Comparison of ENCODE assay signal across 19 cellular contexts in genomic region chr9:90898229-90898628, GRCh38.
DNase-seq lines count a peak whose midpoint lies in the region; ATAC-seq, FAIRE-seq and TF ChIP-seq lines count a peak whose summit lies in the region.
"Had no signal": no experiment of that assay in that cellular context is flagged by ENCODE, and none has a peak within 500 bp of the region (broad histone marks: within the 10 kb centered on the region; RNA-seq: fewer than 3 reads in every experiment).

No MANE protein-coding gene starts in this region.

- ATAC-seq in IMR-90 (ENCODE audit: low read depth), result peak; percentile 74
- no peak for ATAC-seq in left colon
- no peak for ATAC-seq in HG03159 (IDR thresholded peaks at IDR 0.05; ENCODE audit: unreplicated experiment)
- ATAC-seq: GM12878, psoas muscle had no signal

- H3K9ac ChIP-seq in IMR-90 (ENCODE audit: low read depth, low read length), result no peak overlapping the region
- no peak overlapping the region; a peak in 1 of 7 replicates for H3K9ac ChIP-seq in H1 (replicated peaks in 1 of 4; ENCODE audit: extremely low read depth in 1 of 4, low read depth in 3 of 4, low read length in 3 of 4)
- H3K9ac ChIP-seq in neural cell (ENCODE audit: low read length), result no peak overlapping the region

- H3K27me3 ChIP-seq in IMR-90 (ENCODE audit: control insufficient read depth, insufficient read depth, low read length), result peaks cover 10% of the 10 kb centered on the region
- no peaks in the 10 kb centered on the region for H3K27me3 ChIP-seq in H1 (replicated peaks in 1 of 4; ENCODE audit: control insufficient read depth in 3 of 4, extremely low read depth in 1 of 4, insufficient read depth in 3 of 4, low read length in 3 of 4)
- H3K27me3 ChIP-seq in neural cell (ENCODE audit: insufficient read depth, low read depth, low read length), result no peaks in the 10 kb centered on the region

- no peak overlapping the region for H2AFZ ChIP-seq in IMR-90 (replicated peaks; ENCODE audit: low read length, poor library complexity)
- H2AFZ ChIP-seq in H1 (ENCODE audit: low read length), result no peak overlapping the region
- no peak overlapping the region for H2AFZ ChIP-seq in neural cell (ENCODE audit: low read depth, low read length)

- intact Hi-C loops in IMR-90 (cut with micrococcal nuclease) (no loop called here), left colon (cut with DNase I, micrococcal nuclease) (no loop called here)

- no peak overlapping the region for H3K18ac ChIP-seq in IMR-90 (ENCODE audit: low read depth, low read length)
- no peak overlapping the region for H3K18ac ChIP-seq in H1 (ENCODE audit: extremely low read depth, low read length)

- dilution Hi-C loops in IMR-90 (cut with HindIII; ENCODE audit: low sequenced_read_pairs, unreplicated experiment), result no loop called here

- H2BK15ac ChIP-seq in IMR-90 (ENCODE audit: low read depth, low read length) (no peak overlapping the region), H1 (ENCODE audit: low read length) (no peak overlapping the region; the same call in 1 of the 2 replicates)

- in situ Hi-C loops in IMR-90 (cut with MboI; ENCODE audit: low sequenced_read_pairs), result no loop called here

- H3K23me2 ChIP-seq in H1 (ENCODE audit: low read depth, low read length), result no peaks in the 10 kb centered on the region; the same call in 1 of the 2 replicates

- no peak overlapping the region for H4K8ac ChIP-seq in IMR-90 (ENCODE audit: low read depth in 2 of 2, low read length in 2 of 2)
- no peak overlapping the region for H4K8ac ChIP-seq in H1 (ENCODE audit: extremely low read depth, insufficient read depth, low read length)

- H2BK5ac ChIP-seq in IMR-90 (ENCODE audit: low read depth, low read length, poor library complexity, severe bottlenecking) (no peak overlapping the region), H1 (ENCODE audit: low read depth, low read length) (no peak overlapping the region)

- H3K23ac ChIP-seq in IMR-90 (ENCODE audit: low read depth, low read length), result no peak overlapping the region
- no peak overlapping the region for H3K23ac ChIP-seq in H1 (ENCODE audit: insufficient read length)

- WGBS in IMR-90 (ENCODE audit: extremely low coverage in 2 of 2, insufficient read length in 1 of 2), 2 experiments, result no CpG with 5 or more reads among the region's 3 CpGs
- 92% methylated on average over 3 of the region's 3 CpGs; no CpG with 5 or more reads in 1 of the 2 experiments for WGBS in H1 (ENCODE audit: extremely low coverage in 1 of 2, insufficient coverage in 1 of 2, insufficient read length in 1 of 2, insufficient replicate concordance in 2 of 2, low coverage in 1 of 2, low lambda C conversion rate in 2 of 2, missing lambda C conversion rate in 1 of 2), 2 experiments

- H3K14ac ChIP-seq in IMR-90 (replicated peaks; ENCODE audit: low read depth, low read length) (no peak overlapping the region), H1 (ENCODE audit: insufficient read length) (no peak overlapping the region)

- H2BK120ac ChIP-seq in IMR-90 (ENCODE audit: low read depth, low read length) (no peak overlapping the region), H1 (replicated peaks; ENCODE audit: low read depth, low read length) (no peak overlapping the region)

- H4K20me1 ChIP-seq in IMR-90 (ENCODE audit: insufficient read depth, low read length) (no peaks in the 10 kb centered on the region), H1 (replicated peaks in 1 of 2; ENCODE audit: control insufficient read depth in 1 of 2, insufficient read depth in 2 of 2, low read length in 2 of 2) (peaks cover 0 to 3% of the 10 kb centered on the region in 2 experiments), neural cell (ENCODE audit: insufficient read depth) (no peaks in the 10 kb centered on the region)

- H3K4me3 ChIP-seq in IMR-90 (ENCODE audit: insufficient read depth, low read depth, low read length) (no peak overlapping the region), H1 (ENCODE audit: extremely low read depth in 1 of 4, insufficient read depth in 2 of 4, low read depth in 3 of 4, low read length in 4 of 4) (no peak overlapping the region), neural cell (ENCODE audit: low read length) (no peak overlapping the region)
- H3K4me3 ChIP-seq: GM12878, psoas muscle, thoracic aorta had no signal

- H3K4ac ChIP-seq in IMR-90 (ENCODE audit: low read depth, low read length) (no peak overlapping the region), H1 (replicated peaks; ENCODE audit: insufficient read length, low read depth, low read length) (no peak overlapping the region)

- TF ChIP-seq RAD21 in IMR-90 (IDR thresholded peaks at IDR 0.05; ENCODE audit: low read length) (peak; percentile 23; the same call in 1 of the 2 replicates), H1 (IDR thresholded peaks at IDR 0.05 in 1 of 2, conservative IDR thresholded peaks at IDR 0.05 in 1 of 2; ENCODE audit: low read depth in 2 of 2, low read length in 2 of 2) (peak; percentile 22 to 47; a peak in 3 of 4 replicates), neural cell (conservative IDR thresholded peaks at IDR 0.05) (peak; percentile 37)

- H3K4me2 ChIP-seq in IMR-90 (ENCODE audit: low read depth, low read length) (no peak overlapping the region), H1 (ENCODE audit: insufficient read depth in 1 of 2, low read depth in 2 of 2, low read length in 2 of 2) (no peak overlapping the region), neural cell (ENCODE audit: low read length) (no peak overlapping the region)

- H3K79me2 ChIP-seq in H1 (ENCODE audit: control insufficient read depth in 1 of 2, insufficient read depth in 2 of 2, low read length in 2 of 2) (no peaks in the 10 kb centered on the region), neural cell (replicated peaks; ENCODE audit: insufficient read depth, low read length) (no peaks in the 10 kb centered on the region)

- H3K4me1 ChIP-seq in IMR-90 (ENCODE audit: control insufficient read depth, insufficient read depth, low read length) (no peaks in the 10 kb centered on the region), H1 (replicated peaks in 1 of 4; ENCODE audit: control insufficient read depth in 3 of 4, insufficient read depth in 4 of 4, low read length in 3 of 4) (peaks cover 5 to 13% (median 7%) of the 10 kb centered on the region in 4 experiments)

- TF ChIP-seq EP300 in H1 (IDR thresholded peaks at IDR 0.05; ENCODE audit: borderline replicate concordance in 1 of 2, low read depth in 2 of 2, low read length in 2 of 2) (no peak), neural cell (conservative IDR thresholded peaks at IDR 0.05; ENCODE audit: poor library complexity, severe bottlenecking) (no peak)

- no peak overlapping the region for H3K27ac ChIP-seq in IMR-90 (ENCODE audit: insufficient read depth, low read length)
- no peak overlapping the region for H3K27ac ChIP-seq in H1 (ENCODE audit: low read depth, low read length)
- no peak overlapping the region for H3K27ac ChIP-seq in neural cell (ENCODE audit: low read length)
- H3K27ac ChIP-seq: epithelial cell of prostate, psoas muscle, thoracic aorta had no signal

- no peak for FAIRE-seq in H1 (lab: Jason Lieb, UNC)
- FAIRE-seq: GM12878 had no signal

- 0 out of 2 replicates have a peak, but pooled peaks cover 3% of the 10 kb centered on the region for H3K9me1 ChIP-seq in IMR-90 (ENCODE audit: insufficient read depth, low read length)

- H3K79me1 ChIP-seq in IMR-90 (ENCODE audit: low read depth in 1 of 2, low read length in 2 of 2), result no peaks in the 10 kb centered on the region
- no peaks in the 10 kb centered on the region for H3K79me1 ChIP-seq in H1 (ENCODE audit: low read depth, low read length)

- H4K91ac ChIP-seq in IMR-90 (ENCODE audit: insufficient read depth, low read depth, low read length) (no peak overlapping the region), H1 (replicated peaks; ENCODE audit: insufficient read length, low read length) (peak overlapping the region; percentile 29)

- TF ChIP-seq CTCF in IMR-90 (conservative IDR thresholded peaks at IDR 0.05; ENCODE audit: low read depth, low read length), result peak; percentile 34
- peak; percentile 41 to 52 (median 52) for TF ChIP-seq CTCF in H1 (IDR thresholded peaks at IDR 0.05; ENCODE audit: control extremely low read depth in 1 of 3, insufficient read depth in 1 of 3, low read depth in 1 of 3, low read length in 3 of 3)
- TF ChIP-seq CTCF in neural cell (IDR thresholded peaks at IDR 0.05; ENCODE audit: poor library complexity, severe bottlenecking), result peak; percentile 44

- H2BK20ac ChIP-seq in IMR-90 (ENCODE audit: low read depth, low read length) (no peak overlapping the region), H1 (ENCODE audit: low read length) (no peak overlapping the region)

- H2AK5ac ChIP-seq in IMR-90 (ENCODE audit: low read depth, low read length), result no peak overlapping the region
- no peak overlapping the region for H2AK5ac ChIP-seq in H1 (ENCODE audit: low read depth, low read length)

- DNase-seq in NCI-H82 (lab: John Stamatoyannopoulos, UW) (peak; percentile 10), NCI-H82 treated with DMSO at 0.1 percent for 48 hours (lab: John Stamatoyannopoulos, UW; ENCODE audit: unreplicated experiment) (no peak), IMR-90 (peak; percentile 27), H1 (ENCODE audit: low read depth in 1 of 2, low spot score in 2 of 2) (no peak), left colon (no peak)
- no peak for DNase-seq in activated CD4-positive, alpha-beta T cell treated with anti-CD3 and anti-CD28 coated beads, Interleukin-2, amount 50 U/mL, for 48 hours
- DNase-seq: activated naive CD4-positive, alpha-beta T cell treated with anti-CD3 and anti-CD28 coated beads, Interleukin-2, amount 50 U/mL, for 16 hours; DMS153; midbrain; NCI-H146; NCI-H524 treated with DMSO at 0.1 percent for 48 hours; psoas muscle; RPMI8226; T-helper 9 cell had no signal

- no TSS peak for BruUV-seq in IMR-90 (replicated peaks; lab: Mats Ljungman, UMichigan)

- H3K36me3 ChIP-seq in IMR-90 (ENCODE audit: control insufficient read depth, insufficient read depth, low read length), result no peaks in the 10 kb centered on the region
- no peaks in the 10 kb centered on the region for H3K36me3 ChIP-seq in H1 (ENCODE audit: control insufficient read depth in 2 of 4, insufficient read depth in 4 of 4, low read length in 3 of 4)
- H3K36me3 ChIP-seq in neural cell (ENCODE audit: insufficient read depth, low read length), result no peaks in the 10 kb centered on the region
- H3K36me3 ChIP-seq: thoracic aorta had no signal

- POLR2A ChIA-PET in IMR-90 (lab: Charles Lee; ENCODE audit: unreplicated experiment), result no interaction called here
- POLR2A ChIA-PET in H1 (lab: Charles Lee; ENCODE audit: partially characterized antibody), result no interaction called here

- CTCF ChIA-PET in IMR-90 (lab: Yijun Ruan, JAX) (interaction anchor here (0.5 to 0.6 kb wide), 2 partner anchors 23 to 1639 kb away, joined by 3 read pairs; no protein-coding TSS in a partner anchor), H1 (lab: Charles Lee; ENCODE audit: partially characterized antibody) (interaction anchor here (0.5 to 2.5 kb wide), 21 partner anchors 8 to 860 kb away, joined by 3 to 12 read pairs (median 3); no protein-coding TSS in a partner anchor)

- no peak overlapping the region for H2AK9ac ChIP-seq in IMR-90 (replicated peaks; ENCODE audit: low read depth, low read length, poor library complexity)

- H2BK12ac ChIP-seq in H1 (ENCODE audit: low read depth, low read length), result peak overlapping the region; percentile 55; the same call in 1 of the 2 replicates

- H3F3A ChIP-seq in neural cell (ENCODE audit: insufficient read depth, low read length, poor library complexity, severe bottlenecking), result no peaks in the 10 kb centered on the region

- H4K5ac ChIP-seq in IMR-90 (ENCODE audit: low read depth, low read length), result no peak overlapping the region
- H4K5ac ChIP-seq in H1 (ENCODE audit: insufficient read length, low read depth, low read length), result no peak overlapping the region

- TF ChIP-seq POLR2A in IMR-90 (IDR thresholded peaks at IDR 0.05; ENCODE audit: low read depth, low read length), result no peak
- TF ChIP-seq POLR2A in H1 (IDR thresholded peaks at IDR 0.05; ENCODE audit: control extremely low read depth in 1 of 2, low read depth in 2 of 2, low read length in 2 of 2), result no peak

- H3K9me3 ChIP-seq in IMR-90 (ENCODE audit: control insufficient read depth, insufficient read depth, low read length) (peaks cover 8% of the 10 kb centered on the region), H1 (ENCODE audit: insufficient read depth in 2 of 2, low read depth in 1 of 2, low read length in 1 of 2) (no peaks in the 10 kb centered on the region), neural cell (ENCODE audit: low read length) (no peaks in the 10 kb centered on the region)
- H3K9me3 ChIP-seq: psoas muscle, thoracic aorta had no signal

- H3K56ac ChIP-seq in IMR-90 (ENCODE audit: extremely low read depth, insufficient read depth, low read length) (no peak overlapping the region), H1 (replicated peaks; ENCODE audit: insufficient read length, low read depth, low read length) (no peak overlapping the region)

- no peaks in the 10 kb centered on the region for H3K9me2 ChIP-seq in neural cell (ENCODE audit: insufficient read depth, low read length)

Comparison
In these comparisons a context has a peak if more than half of its experiments do, and no peak if none do; other contexts are left out.
1. DNase-seq: peak in NCI-H82 (single experiment) and IMR-90 (single experiment); none in NCI-H82 treated with DMSO at 0.1 percent for 48 hours (single experiment), H1 (0 of 2), activated CD4-positive, alpha-beta T cell treated with anti-CD3 and anti-CD28 coated beads, Interleukin-2, amount 50 U/mL, for 48 hours (0 of 2) and left colon (0 of 2).
2. Peak in every context shown above with its lines, with median percentiles within 50 percentile points of each other: CTCF ChIP-seq.